9 cellular contexts compared by ENCODE assay signal in genomic region chr10:132570771-132571564, GRCh38. TPM values are rescaled to one million over a fixed set of nuclear protein-coding genes. Genes with fewer than 3 reads are reported as not detected.
DNase-seq lines count a peak whose midpoint lies in the region; ATAC-seq, FAIRE-seq and TF ChIP-seq lines count a peak whose summit lies in the region.
"Had no signal": no experiment of that assay in that cellular context is flagged by ENCODE, and none has a peak within 500 bp of the region (broad histone marks: within the 10 kb centered on the region; RNA-seq: fewer than 3 reads in every experiment).

No MANE protein-coding gene starts in this region.

- H3K4me2 ChIP-seq in A549, result peak overlapping the region; percentile 74; the same call in 2 of the 3 replicates

- WGBS in A549 (ENCODE audit: missing lambda C conversion rate), result 81% methylated on average over 25 of the region's 25 CpGs

- H3K9me3 ChIP-seq in A549, result no peaks in the 10 kb centered on the region

- no peak for TF ChIP-seq CTCF in A549 (IDR thresholded peaks at IDR 0.05)

- H3K27ac ChIP-seq in A549, result peak overlapping the region in 1 of 2 experiments; percentile 25; a peak in 2 of 6 replicates

- in situ Hi-C loops in GM18951 (cut with MboI; ENCODE audit: low sequenced_read_pairs, unreplicated experiment), result no loop called here

- ATAC-seq in A549, result peak in 1 of 2 experiments; percentile 14; a peak in 2 of 6 replicates
- ATAC-seq in HG03045 (IDR thresholded peaks at IDR 0.05; ENCODE audit: unreplicated experiment), result peak; percentile 46
- ATAC-seq in left lobe of liver, result peak; percentile 4

- no peak overlapping the region for H3K4me3 ChIP-seq in A549

- peaks cover 37% of the 10 kb centered on the region for H3K4me1 ChIP-seq in A549

- no peak for FAIRE-seq in A549 (lab: Jason Lieb, UNC)
- FAIRE-seq: G401.6 had no signal

- CTCF ChIA-PET in A549 (lab: Yijun Ruan, JAX), result interaction anchor here (1.3 to 2.6 kb wide), 5 partner anchors 8 to 114 kb away, joined by 3 to 12 read pairs (median 6); no protein-coding TSS in a partner anchor
- CTCF ChIA-PET in HEK293T (lab: Yijun Ruan, JAX), result interaction anchor here (0.6 kb wide), 2 partner anchors 11 to 59 kb away, joined by 3 to 4 read pairs; no protein-coding TSS in a partner anchor

- no peak for TF ChIP-seq RAD21 in A549 (conservative IDR thresholded peaks at IDR 0.05 in 1 of 2, IDR thresholded peaks at IDR 0.05 in 1 of 2)

- TF ChIP-seq POLR2A in A549 (IDR thresholded peaks at IDR 0.05; ENCODE audit: low read length) (no peak), GM18951 (IDR thresholded peaks at IDR 0.05; ENCODE audit: extremely low read depth, insufficient read depth, insufficient read length) (peak; percentile 14)

- no peak for TF ChIP-seq EP300 in A549 (IDR thresholded peaks at IDR 0.05)

- POLR2A ChIA-PET in A549 (lab: Yijun Ruan, JAX), result no interaction called here
- POLR2A ChIA-PET in HEK293T (lab: Yijun Ruan, JAX), result no interaction called here

- DNase-seq in A549 (ENCODE audit: low read depth in 1 of 2, low spot score in 1 of 2) (no peak), NOMO-1 treated with dmso at 0.1 percent for 144 hours (lab: John Stamatoyannopoulos, UW; ENCODE audit: unreplicated experiment) (peak; percentile 79), left lobe of liver (ENCODE audit: low spot score) (no peak), HEK293T (ENCODE audit: extremely low spot score) (no peak), NCI-H446 treated with DMSO at 0.1 percent for 48 hours (lab: John Stamatoyannopoulos, UW) (no peak)
- no peak for DNase-seq in activated CD4-positive, CD25-positive, alpha-beta regulatory T cell treated with anti-CD3 and anti-CD28 coated beads, Interleukin-2, amount 50 U/mL, for 72 hours

TF ChIP-seq in A549, 52 proteins besides CTCF, POLR2A, EP300 and RAD21:
- no peak for TF ChIP-seq SMC3 (IDR thresholded peaks at IDR 0.05)
- no peak for TF ChIP-seq RARB (CRISPR knock-in tag; IDR thresholded peaks at IDR 0.05)
- TF ChIP-seq GATA3 (IDR thresholded peaks at IDR 0.05; ENCODE audit: borderline replicate concordance), result no peak
- no peak for TF ChIP-seq ESRRA (IDR thresholded peaks at IDR 0.05; ENCODE audit: borderline replicate concordance, low read length)
- no peak for TF ChIP-seq USF2 (IDR thresholded peaks at IDR 0.05)
- TF ChIP-seq ZC3H11A (IDR thresholded peaks at IDR 0.05), result no peak
- no peak for TF ChIP-seq CBX8 (IDR thresholded peaks at IDR 0.05)
- TF ChIP-seq, protein P1, sequence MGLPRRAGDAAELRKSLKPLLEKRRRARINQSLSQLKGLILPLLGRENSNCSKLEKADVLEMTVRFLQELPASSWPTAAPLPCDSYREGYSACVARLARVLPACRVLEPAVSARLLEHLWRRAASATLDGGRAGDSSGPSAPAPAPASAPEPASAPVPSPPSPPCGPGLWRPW (IDR thresholded peaks at IDR 0.05), result no peak
- TF ChIP-seq HOXB5 (CRISPR knock-in tag; IDR thresholded peaks at IDR 0.05), result no peak
- no peak for TF ChIP-seq JUN (IDR thresholded peaks at IDR 0.05)

TF ChIP-seq in HEK293T, 16 proteins besides CTCF, POLR2A, EP300 and RAD21:
- TF ChIP-seq SUZ12 (IDR thresholded peaks at IDR 0.05), result no peak
- no peak for TF ChIP-seq ZNF384 (IDR thresholded peaks at IDR 0.05)
- no peak for TF ChIP-seq SP1 (IDR thresholded peaks at IDR 0.05)
- no peak for TF ChIP-seq LEF1 (IDR thresholded peaks at IDR 0.05; ENCODE audit: borderline replicate concordance)
- no peak for TF ChIP-seq HDGF (IDR thresholded peaks at IDR 0.05; ENCODE audit: borderline replicate concordance)
- TF ChIP-seq BHLHE40 (IDR thresholded peaks at IDR 0.05; ENCODE audit: borderline replicate concordance), result no peak
- TF ChIP-seq L3MBTL2 (conservative IDR thresholded peaks at IDR 0.05), result no peak
- TF ChIP-seq, protein P2, sequence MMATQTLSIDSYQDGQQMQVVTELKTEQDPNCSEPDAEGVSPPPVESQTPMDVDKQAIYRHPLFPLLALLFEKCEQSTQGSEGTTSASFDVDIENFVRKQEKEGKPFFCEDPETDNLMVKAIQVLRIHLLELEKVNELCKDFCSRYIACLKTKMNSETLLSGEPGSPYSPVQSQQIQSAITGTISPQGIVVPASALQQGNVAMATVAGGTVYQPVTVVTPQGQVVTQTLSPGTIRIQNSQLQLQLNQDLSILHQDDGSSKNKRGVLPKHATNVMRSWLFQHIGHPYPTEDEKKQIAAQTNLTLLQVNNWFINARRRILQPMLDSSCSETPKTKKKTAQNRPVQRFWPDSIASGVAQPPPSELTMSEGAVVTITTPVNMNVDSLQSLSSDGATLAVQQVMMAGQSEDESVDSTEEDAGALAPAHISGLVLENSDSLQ (IDR thresholded peaks at IDR 0.05), result no peak
- TF ChIP-seq FOXM1 (IDR thresholded peaks at IDR 0.05; ENCODE audit: borderline replicate concordance), result no peak
- no peak for TF ChIP-seq CTBP1 (IDR thresholded peaks at IDR 0.05; ENCODE audit: borderline replicate concordance)
- no peak for TF ChIP-seq FOXK2 (IDR thresholded peaks at IDR 0.05)
TF ChIP-seq in HEK293T: peak in this region for 0.

RNA-seq across cellular contexts. Expression of gene INPP5A, which starts 33.4 kb away (rescaled TPM):
- polyA plus RNA-seq in A549 (2011; rRNA removed) (12.0 and 13.7 TPM in 2 replicates), A549 (2017; fragmentation: RNase III; extraction: RNeasy Plus Mini Kit Qiagen cat#74134 plus additional on column Dnase treatment) (11.5 to 15.1 TPM (median 12.3 TPM) in 3 replicates)
- polyA plus RNA-seq in A549 (2012; cell fraction: cytosol; rRNA removed), result 10.7 and 11.9 TPM in 2 replicates
- polyA plus RNA-seq in A549 (2012; cell fraction: nucleus; rRNA removed), result 7.8 and 8.6 TPM in 2 replicates
- 12.6 and 19.2 TPM in 2 replicates for polyA minus RNA-seq in A549 (2011; rRNA and poly(A)+ RNA removed)
- 18.3 TPM for total RNA-seq in left lobe of liver
